Comparison of ENCODE assay signal across 33 cellular contexts in genomic region chr16:79393121-79393520, GRCh38.
"Had no signal": no experiment of that assay in that cellular context is flagged by ENCODE, and none has a peak within 500 bp of the region (broad histone marks: within the 10 kb centered on the region; RNA-seq: fewer than 3 reads in every experiment).

No MANE protein-coding gene starts in this region.

- H3K4me1 Mint-ChIP-seq: activated B cell treated with CpG ODN at 0.5 μM for 24 hours had no signal

- DNase-seq: activated B cell treated with CpG ODN at 0.5 μM for 24 hours; activated CD4-positive, alpha-beta T cell treated with anti-CD3 and anti-CD28 coated beads for 48 hours; activated CD4-positive, alpha-beta T cell treated with anti-CD3 and anti-CD28 coated beads, Interleukin-2, amount 50 U/mL, for 1 hour; activated CD4-positive, alpha-beta T cell treated with anti-CD3 and anti-CD28 coated beads, Interleukin-2, amount 50 U/mL, for 48 hours; activated CD8-positive, alpha-beta memory T cell treated with anti-CD3 and anti-CD28 coated beads for 24 hours; activated CD8-positive, alpha-beta T cell treated with anti-CD3 and anti-CD28 coated beads for 36 hours; activated effector memory CD4-positive, alpha-beta T cell treated with Interleukin-2 at 50 U/mL for 16 hours; activated gamma-delta T cell treated with Interleukin-2 at 50 U/mL for 16 hours; activated naive CD4-positive, alpha-beta T cell treated with anti-CD3 and anti-CD28 coated beads, Interleukin-2, amount 50 U/mL, for 16 hours; activated naive CD4-positive, alpha-beta T cell treated with Interleukin-2 at 50 U/mL for 16 hours; activated T-cell treated with anti-CD3 and anti-CD28 coated beads, Interleukin-2, amount 50 U/mL, for 4 hours; amniotic stem cell; anterior cingulate cortex; body of pancreas; central memory CD4-positive, alpha-beta T cell; cerebellar nuclear complex; colonic mucosa; dorsolateral prefrontal cortex; effector memory CD4-positive, alpha-beta T cell; erythroblast; foreskin keratinocyte; gastrocnemius medialis; glutamatergic neuron; heart left ventricle; T-cell; T1000; WERI-Rb-1 had no signal

- H3K27ac Mint-ChIP-seq: activated B cell treated with CpG ODN at 0.5 μM for 24 hours; activated CD8-positive, alpha-beta T cell treated with anti-CD3 and anti-CD28 coated beads for 36 hours; activated naive CD8-positive, alpha-beta T cell; T-cell; T-helper 1 cell treated with Interleukin-12 subunit alpha and Interleukin-12 subunit beta and Interleukin-4 antibody, amounts not matched to agents 30 μg/mL and 1 μg/mL, for 36 hours; T-helper 2 cell treated with Interferon-gamma antibody and Interleukin-4, amounts not matched to agents 5 μg/mL and 100 μg/mL, for 36 hours had no signal

- H3K36me3 Mint-ChIP-seq: activated naive CD8-positive, alpha-beta T cell; T-cell had no signal

- H3K9me3 Mint-ChIP-seq: activated B cell treated with CpG ODN at 0.5 μM for 24 hours; activated CD8-positive, alpha-beta T cell treated with anti-CD3 and anti-CD28 coated beads for 36 hours; activated T-cell treated with anti-CD3 and anti-CD28 coated beads, Interleukin-2, amount 50 U/mL, for 4 hours; activated T-helper 17 cell treated with anti-CD3 and anti-CD28 coated beads, Interleukin-2, amount 50 U/mL, for 72 hours; T-cell; T-helper 1 cell treated with Interleukin-12 subunit alpha and Interleukin-12 subunit beta and Interleukin-4 antibody, amounts not matched to agents 30 μg/mL and 1 μg/mL, for 36 hours; T-helper 2 cell treated with Interferon-gamma antibody and Interleukin-4, amounts not matched to agents 5 μg/mL and 100 μg/mL, for 36 hours had no signal

- H3K4me3 ChIP-seq: body of pancreas, colonic mucosa, dorsolateral prefrontal cortex, esophagus muscularis mucosa, gastrocnemius medialis, heart left ventricle had no signal

- ATAC-seq: activated CD4-positive, CD25-positive, alpha-beta regulatory T cell treated with anti-CD3 and anti-CD28 coated beads, Interleukin-2, amount 50 U/mL, for 24 hours; activated CD8-positive, alpha-beta T cell treated with anti-CD3 and anti-CD28 coated beads for 36 hours; activated T-cell treated with anti-CD3 and anti-CD28 coated beads, Interleukin-2, amount 50 U/mL, for 4 hours; activated T-helper 17 cell treated with anti-CD3 and anti-CD28 coated beads, Interleukin-2, amount 50 U/mL, for 72 hours; body of pancreas; foreskin keratinocyte; heart left ventricle; T-cell had no signal

- H3K9me3 ChIP-seq: body of pancreas, colonic mucosa, esophagus muscularis mucosa, gastrocnemius medialis had no signal

- H3K27me3 ChIP-seq: body of pancreas, colonic mucosa, esophagus muscularis mucosa, gastrocnemius medialis, heart left ventricle had no signal

- H3K4me3 Mint-ChIP-seq: activated B cell treated with CpG ODN at 0.5 μM for 24 hours; activated CD8-positive, alpha-beta T cell treated with anti-CD3 and anti-CD28 coated beads for 36 hours; activated naive CD8-positive, alpha-beta T cell; activated T-cell treated with anti-CD3 and anti-CD28 coated beads, Interleukin-2, amount 50 U/mL, for 4 hours; activated T-helper 17 cell treated with anti-CD3 and anti-CD28 coated beads, Interleukin-2, amount 50 U/mL, for 72 hours; T-cell; T-helper 1 cell treated with Interleukin-12 subunit alpha and Interleukin-12 subunit beta and Interleukin-4 antibody, amounts not matched to agents 30 μg/mL and 1 μg/mL, for 36 hours; T-helper 2 cell treated with Interferon-gamma antibody and Interleukin-4, amounts not matched to agents 5 μg/mL and 100 μg/mL, for 36 hours had no signal

- H3K27ac ChIP-seq: body of pancreas, colonic mucosa, dorsolateral prefrontal cortex, esophagus muscularis mucosa, foreskin keratinocyte, gastrocnemius medialis, heart left ventricle, WERI-Rb-1 had no signal

- H3K36me3 ChIP-seq: colonic mucosa, esophagus muscularis mucosa, gastrocnemius medialis, heart left ventricle, WERI-Rb-1 had no signal

- H3K27me3 Mint-ChIP-seq: activated T-helper 17 cell treated with anti-CD3 and anti-CD28 coated beads, Interleukin-2, amount 50 U/mL, for 72 hours had no signal

- H3K4me1 ChIP-seq: body of pancreas, colonic mucosa, foreskin keratinocyte had no signal
